In genomic region chr19:9313756-9314155, GRCh38 we compare ENCODE assay signal across 8 cellular contexts.
"Had no signal": no experiment of that assay in that cellular context is flagged by ENCODE, and none has a peak within 500 bp of the region (broad histone marks: within the 10 kb centered on the region; RNA-seq: fewer than 3 reads in every experiment).

No MANE protein-coding gene starts in this region.

- H3K4me2 ChIP-seq: GM23338 had no signal

- H3K27ac ChIP-seq: GM23248 had no signal

- H3K4me1 ChIP-seq: HAP-1 had no signal

- H2AFZ ChIP-seq: GM23248, GM23338 had no signal

- H3K9ac ChIP-seq: GM23248 had no signal

- DNase-seq: GM23248, GOT3, H7, H9, HCEC 1CT, HFFc6 had no signal

- H3K4me3 ChIP-seq: GM23248, GM23338, HAP-1 had no signal

- H3K9me3 ChIP-seq: HAP-1 had no signal
